ENCODE assay signal across 28 cellular contexts in the genomic region with DNA sequence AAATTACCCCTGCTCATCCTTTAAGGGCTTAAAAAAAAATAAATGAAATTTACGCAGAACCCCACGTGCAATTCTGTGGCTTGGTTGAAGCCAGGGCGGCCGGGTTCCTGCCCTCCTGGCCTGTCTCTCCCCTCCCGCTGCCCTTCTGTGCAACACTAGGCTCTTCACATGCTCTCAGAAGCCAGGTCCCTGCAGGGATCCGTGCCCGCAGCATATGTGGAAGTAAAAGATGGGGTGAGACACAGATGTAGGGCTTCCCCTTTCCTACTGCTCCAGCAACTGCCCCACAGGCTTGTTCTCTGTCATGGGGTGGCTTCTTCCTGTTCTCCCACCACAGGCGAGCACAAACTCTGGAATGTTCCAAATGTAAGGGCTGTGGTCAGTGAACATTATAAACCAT.
DNase-seq lines count a peak whose midpoint lies in the region; ATAC-seq and TF ChIP-seq lines count a peak whose summit lies in the region.
"Had no signal": no experiment of that assay in that cellular context is flagged by ENCODE, and none has a peak within 500 bp of the region (broad histone marks: within the 10 kb centered on the region; RNA-seq: fewer than 3 reads in every experiment).

No MANE protein-coding gene starts in this region.

- ATAC-seq in GM21381 (IDR thresholded peaks at IDR 0.05; ENCODE audit: unreplicated experiment) (no peak), omental fat pad (ENCODE audit: low FRiP score) (no peak)
- ATAC-seq: activated T-helper 17 cell treated with anti-CD3 and anti-CD28 coated beads, Interleukin-2, amount 50 U/mL, for 72 hours; CD8-positive, alpha-beta T cell; effector memory CD8-positive, alpha-beta T cell; foreskin keratinocyte; left lobe of liver; right lobe of liver; stimulated activated naive CD8-positive, alpha-beta T cell treated with anti-CD3 and anti-CD28 coated beads, Interleukin-15, amount 100 ng/mL, for 72 hours had no signal

- no peak for TF ChIP-seq CTCF in omental fat pad (IDR thresholded peaks at IDR 0.05)

- peak; percentile 5 for DNase-seq in activated effector memory CD4-positive, alpha-beta T cell treated with anti-CD3 and anti-CD28 coated beads, Interleukin-2, amount 50 U/mL, for 16 hours
- no peak for DNase-seq in activated effector memory CD4-positive, alpha-beta T cell treated with Interleukin-2 at 50 U/mL for 16 hours
- DNase-seq in amniotic epithelial cell (ENCODE audit: low read depth) (peak; percentile 24), iris pigment epithelial cell (ENCODE audit: low read depth) (peak; percentile 12), NCI-H1105 treated with DMSO at 0.1 percent for 48 hours (lab: John Stamatoyannopoulos, UW) (no peak), omental fat pad (ENCODE audit: low spot score) (no peak), kidney tubule cell (ENCODE audit: low spot score) (no peak)
- DNase-seq: 8988T; activated B cell treated with CpG ODN at 0.5 μM for 24 hours; activated CD4-positive, alpha-beta T cell treated with anti-CD3 and anti-CD28 coated beads, Interleukin-2, amount 50 U/mL, for 4 hours; activated CD8-positive, alpha-beta memory T cell treated with anti-CD3 and anti-CD28 coated beads, Interleukin-2, amount 50 U/mL, for 4 hours; activated naive CD8-positive, alpha-beta T cell treated with anti-CD3 and anti-CD28 coated beads for 36 hours; CD8-positive, alpha-beta T cell; colonic mucosa; effector memory CD8-positive, alpha-beta T cell; foreskin keratinocyte; HFFc6; NCI-H1105; NCI-H2227 treated with DMSO at 0.1 percent for 48 hours; NCI-H82; nephron progenitor cell; right lobe of liver; stimulated activated CD4-positive, alpha-beta T cell treated with anti-CD3 and anti-CD28 coated beads, Interleukin-15, amount 100 ng/mL, for 24 hours; stimulated activated naive CD8-positive, alpha-beta T cell treated with anti-CD3 and anti-CD28 coated beads, Interleukin-15, amount 100 ng/mL, for 72 hours; T1000 had no signal

Comparison
In these comparisons a context has a peak if more than half of its experiments do, and no peak if none do; other contexts are left out.
1. DNase-seq: peak in activated effector memory CD4-positive, alpha-beta T cell treated with anti-CD3 and anti-CD28 coated beads, Interleukin-2, amount 50 U/mL, for 16 hours (single experiment), amniotic epithelial cell (single experiment) and iris pigment epithelial cell (single experiment); none in activated effector memory CD4-positive, alpha-beta T cell treated with Interleukin-2 at 50 U/mL for 16 hours (single experiment), NCI-H1105 treated with DMSO at 0.1 percent for 48 hours (single experiment), omental fat pad (single experiment) and kidney tubule cell (single experiment).